9 cellular contexts compared by ENCODE assay signal in the genomic region with DNA sequence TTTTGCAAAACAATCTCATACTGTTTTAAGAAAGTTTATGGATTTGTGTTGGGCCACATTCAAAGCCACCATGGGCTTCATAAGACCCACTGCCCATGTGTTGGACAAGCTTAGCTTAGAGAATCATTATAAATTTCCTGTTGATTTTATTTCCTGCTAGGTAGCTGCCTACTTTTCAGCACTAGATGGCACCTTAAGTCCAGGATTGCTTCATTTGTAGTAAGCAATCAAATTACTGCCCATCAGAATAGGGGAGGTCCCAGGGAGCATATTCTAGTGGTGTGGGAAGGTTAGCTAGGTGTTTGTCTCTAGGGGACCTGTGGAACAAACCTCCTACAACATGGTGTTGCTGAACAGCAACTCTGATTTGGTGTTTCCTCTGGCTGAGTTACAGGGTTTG. TPM values are rescaled to one million over a fixed set of nuclear protein-coding genes. Genes with fewer than 3 reads are reported as not detected.
A peak's percentile ranks its signal among the peaks of the same experiment; 100 is the strongest.
DNase-seq lines count a peak whose midpoint lies in the region; ATAC-seq and TF ChIP-seq lines count a peak whose summit lies in the region.
"Had no signal": no experiment of that assay in that cellular context is flagged by ENCODE, and none has a peak within 500 bp of the region (broad histone marks: within the 10 kb centered on the region; RNA-seq: fewer than 3 reads in every experiment).

No MANE protein-coding gene starts in this region.

- CTCF ChIA-PET in A673 (lab: Charles Lee), result interaction anchor here (1.1 to 1.7 kb wide), 2 partner anchors 36 to 88 kb away, joined by 8 to 10 read pairs; no protein-coding TSS in a partner anchor

- peak; percentile 61 for DNase-seq in A673 (ENCODE audit: low spot score)
- peak; percentile 30 for DNase-seq in NT2/D1 (ENCODE audit: low read depth, low spot score)
- DNase-seq in fibroblast of villous mesenchyme (ENCODE audit: low read depth), result peak; percentile 20
- DNase-seq in ecto neural progenitor cell (ENCODE audit: low spot score), result no peak
- no peak for DNase-seq in T-helper 2 cell

- intact Hi-C loops in A673 (cut with micrococcal nuclease; ENCODE audit: unreplicated experiment), result no loop called here

- no peak overlapping the region for H3K27ac ChIP-seq in A673 (ENCODE audit: low read depth, low read length, poor library complexity, severe bottlenecking)
- H3K27ac ChIP-seq: neutrophil had no signal

- TF ChIP-seq CTCF in A673 (conservative IDR thresholded peaks at IDR 0.05; ENCODE audit: low read depth, low read length) (peak; percentile 73), fibroblast of villous mesenchyme (IDR thresholded peaks at IDR 0.05; ENCODE audit: insufficient read depth, low read depth, low read length) (peak; percentile 53)

- peak; percentile 53 for ATAC-seq in HG03442 (IDR thresholded peaks at IDR 0.05; ENCODE audit: unreplicated experiment)
- ATAC-seq in GM18873 (IDR thresholded peaks at IDR 0.05; ENCODE audit: low FRiP score, unreplicated experiment), result no peak
- ATAC-seq in HG03045 (IDR thresholded peaks at IDR 0.05; ENCODE audit: unreplicated experiment), result no peak

- H3K9me3 ChIP-seq in A673 (ENCODE audit: low read depth, low read length, poor library complexity, severe bottlenecking) (no peaks in the 10 kb centered on the region), NT2/D1 (ENCODE audit: insufficient read depth, low read length) (no peaks in the 10 kb centered on the region; the same call in 1 of the 2 replicates)
- H3K9me3 ChIP-seq: neutrophil had no signal

- H3K9ac ChIP-seq in NT2/D1 (ENCODE audit: insufficient read length, low read depth), result no peak overlapping the region

- H3K4me3 ChIP-seq in A673 (ENCODE audit: low read depth, low read length, poor library complexity, severe bottlenecking) (no peak overlapping the region), NT2/D1 (ENCODE audit: insufficient read length, low read depth) (no peak overlapping the region), fibroblast of villous mesenchyme (ENCODE audit: low read depth, low read length) (no peak overlapping the region)

- H3K27me3 ChIP-seq in A673 (replicated peaks; ENCODE audit: insufficient read depth, low read depth, low read length, poor library complexity) (no peaks in the 10 kb centered on the region), NT2/D1 (ENCODE audit: insufficient read depth, insufficient read length) (no peaks in the 10 kb centered on the region)
- H3K27me3 ChIP-seq: neutrophil had no signal

- BruUV-seq in A673 (replicated peaks; lab: Mats Ljungman, UMichigan), result no TSS peak

- POLR2A ChIA-PET in A673 (lab: Charles Lee; ENCODE audit: low non-redundant PET), result no interaction called here

- H3K36me3 ChIP-seq in A673 (ENCODE audit: insufficient read depth, low read length, poor library complexity, severe bottlenecking), result no peaks in the 10 kb centered on the region
- H3K36me3 ChIP-seq in NT2/D1 (ENCODE audit: insufficient read depth, insufficient read length, low read length), result no peaks in the 10 kb centered on the region
- H3K36me3 ChIP-seq: neutrophil had no signal

- H3K4me1 ChIP-seq in A673 (ENCODE audit: insufficient read depth, low read length, poor library complexity, severe bottlenecking) (no peaks in the 10 kb centered on the region), NT2/D1 (ENCODE audit: insufficient read depth, insufficient read length) (no peaks in the 10 kb centered on the region)

RNA-seq across cellular contexts. Expression of gene DCDC2C, which starts 11.0 kb away (rescaled TPM):
- total RNA-seq in A673 (2021) (0.43 and 0.81 TPM in 2 replicates), fibroblast of villous mesenchyme (not detected in 2 replicates)

RNA-seq across cellular contexts. Expression of gene ALLC, which starts 34.4 kb away (rescaled TPM):
- total RNA-seq in A673 (2021) (not detected in 2 replicates), fibroblast of villous mesenchyme (under 0.01 TPM in 1 of 2 replicates, not detected in the other)

Comparison
In these comparisons a context has a peak if more than half of its experiments do, and no peak if none do; other contexts are left out.
1. DNase-seq: peak in A673 (single experiment), NT2/D1 (single experiment) and fibroblast of villous mesenchyme (single experiment); none in ecto neural progenitor cell (single experiment) and T-helper 2 cell (0 of 5).